In genomic region chr5:112995764-112996618, GRCh38 we compare ENCODE assay signal across 8 cellular contexts. TPM values are rescaled to one million over a fixed set of nuclear protein-coding genes. Genes with fewer than 3 reads are reported as not detected.
A peak's percentile ranks its signal among the peaks of the same experiment; 100 is the strongest.
DNase-seq lines count a peak whose midpoint lies in the region; ATAC-seq, FAIRE-seq and TF ChIP-seq lines count a peak whose summit lies in the region.

No MANE protein-coding gene starts in this region.

- H3K27me3 ChIP-seq in DND-41 (ENCODE audit: insufficient read depth, low read length, poor library complexity), result no peaks in the 10 kb centered on the region
- H3K27me3 ChIP-seq in SJCRH30, result no peaks in the 10 kb centered on the region
- no peaks in the 10 kb centered on the region for H3K27me3 ChIP-seq in parathyroid adenoma (ENCODE audit: control insufficient read depth, insufficient read depth, low read length)
- H3K27me3 ChIP-seq in upper lobe of right lung, result no peaks in the 10 kb centered on the region

- H3K27ac ChIP-seq in DND-41 (ENCODE audit: low read length) (peak overlapping the region; percentile 60), SJCRH30 (no peak overlapping the region), parathyroid adenoma (no peak overlapping the region), upper lobe of right lung (no peak overlapping the region)

- H3K79me2 ChIP-seq in DND-41 (ENCODE audit: insufficient read depth, low read length), result peaks cover 80% of the 10 kb centered on the region
- H3K79me2 ChIP-seq in parathyroid adenoma, result peaks cover 12% of the 10 kb centered on the region

- ATAC-seq in DND-41 (ENCODE audit: insufficient read depth, low read depth), result peak; percentile 88
- ATAC-seq in GM21515 (IDR thresholded peaks at IDR 0.05; ENCODE audit: unreplicated experiment), result peak; percentile 86
- peak; percentile 90 for ATAC-seq in upper lobe of right lung

- H3K4me3 ChIP-seq in DND-41 (ENCODE audit: low read depth in 1 of 2, low read length in 2 of 2) (no peak overlapping the region), SJCRH30 (no peak overlapping the region), parathyroid adenoma (ENCODE audit: low read depth, low read length) (no peak overlapping the region), upper lobe of right lung (no peak overlapping the region)

- no peak overlapping the region for H3K9ac ChIP-seq in DND-41 (ENCODE audit: low read depth, low read length)
- no peak overlapping the region for H3K9ac ChIP-seq in parathyroid adenoma

- H2AFZ ChIP-seq in DND-41 (ENCODE audit: low read depth, low read length) (no peak overlapping the region), parathyroid adenoma (no peak overlapping the region)

- peak; percentile 97 for TF ChIP-seq CTCF in DND-41 (IDR thresholded peaks at IDR 0.05; ENCODE audit: borderline replicate concordance, extremely low read depth, low read length, poor library complexity, severe bottlenecking)
- peak; percentile 95 for TF ChIP-seq CTCF in parathyroid adenoma (IDR thresholded peaks at IDR 0.05)
- TF ChIP-seq CTCF in upper lobe of right lung (IDR thresholded peaks at IDR 0.05), result peak; percentile 90

- H3K36me3 ChIP-seq in DND-41 (ENCODE audit: insufficient read depth, low read length), result peaks cover 79% of the 10 kb centered on the region
- H3K36me3 ChIP-seq in SJCRH30, result peaks cover 31% of the 10 kb centered on the region
- no peaks in the 10 kb centered on the region for H3K36me3 ChIP-seq in parathyroid adenoma (ENCODE audit: control insufficient read depth, insufficient read depth, low read length)
- peaks cover 43% of the 10 kb centered on the region for H3K36me3 ChIP-seq in upper lobe of right lung

- H3K4me2 ChIP-seq in DND-41 (ENCODE audit: insufficient read depth, low read length) (0 out of 2 replicates have a peak overlapping the region, but pooled peaks have one; percentile 0), parathyroid adenoma (ENCODE audit: low read length) (no peak overlapping the region)

- peak; percentile 75 for DNase-seq in DND-41
- DNase-seq in HTR-8/SVneo (ENCODE audit: insufficient read length, low spot score), result peak; percentile 63
- DNase-seq in SJCRH30, result peak; percentile 55 to 86
- peak; percentile 14 to 71 (median 60) for DNase-seq in activated naive CD4-positive, alpha-beta T cell (lab: John Stamatoyannopoulos, UW)
- DNase-seq in globus pallidus (ENCODE audit: low spot score), result peak; percentile 58
- DNase-seq in upper lobe of right lung, result no peak

- H3K9me3 ChIP-seq in DND-41 (ENCODE audit: insufficient read depth, low read length, severe bottlenecking) (no peaks in the 10 kb centered on the region), SJCRH30 (replicated peaks) (no peaks in the 10 kb centered on the region), parathyroid adenoma (ENCODE audit: control insufficient read depth, low read length) (no peaks in the 10 kb centered on the region), upper lobe of right lung (no peaks in the 10 kb centered on the region)

- intact Hi-C loops in upper lobe of right lung (cut with DNase I), result no loop called here

- peak; percentile 20 for FAIRE-seq in HTR-8/SVneo (lab: Jason Lieb, UNC)

- H3K4me1 ChIP-seq in DND-41 (ENCODE audit: insufficient read depth, low read length), result peaks cover 9% of the 10 kb centered on the region
- H3K4me1 ChIP-seq in SJCRH30, result peaks cover 3% of the 10 kb centered on the region; the same call in 1 of the 2 replicates
- no peaks in the 10 kb centered on the region for H3K4me1 ChIP-seq in parathyroid adenoma
- H3K4me1 ChIP-seq in upper lobe of right lung, result peaks cover 4% of the 10 kb centered on the region

- 0 out of 2 replicates have a peak, but pooled peaks cover 4% of the 10 kb centered on the region for H4K20me1 ChIP-seq in DND-41 (ENCODE audit: insufficient read depth, low read length)

RNA-seq across cellular contexts. Expression of gene DCP2, which starts 19.4 kb away (rescaled TPM):
- total RNA-seq in SJCRH30 (2014; rRNA removed; shearing (Covaris generic)), result 84.7 and 91.3 TPM in 2 replicates
- total RNA-seq in upper lobe of right lung, result 51.1 TPM
